In genomic region chr12:49017764-49018281, GRCh38 we compare ENCODE assay signal across 7 cellular contexts. TPM values are rescaled to one million over a fixed set of nuclear protein-coding genes. Genes with fewer than 3 reads are reported as not detected.
A peak's percentile ranks its signal among the peaks of the same experiment; 100 is the strongest.
DNase-seq lines count a peak whose midpoint lies in the region; ATAC-seq and TF ChIP-seq lines count a peak whose summit lies in the region.

No MANE protein-coding gene starts in this region.

- peak overlapping the region; percentile 48 to 88 (median 84) for H3K27ac ChIP-seq in thyroid gland

- peak overlapping the region; percentile 84 for H3K4me3 ChIP-seq in mononuclear cell (ENCODE audit: low read length)
- peak overlapping the region; percentile 84 to 90 (median 89) for H3K4me3 ChIP-seq in thyroid gland (replicated peaks in 1 of 3)

- H3K36me3 ChIP-seq in thyroid gland, result peaks cover 18 to 20% of the 10 kb centered on the region in 2 donors

- intact Hi-C loops in thyroid gland (cut with DNase I), result no loop called here

- TF ChIP-seq POLR2A in thyroid gland (IDR thresholded peaks at IDR 0.05), result no peak

- 10 to 11% methylated on average over 10 of the region's 10 CpGs for WGBS in thyroid gland, 2 donors

- no peaks in the 10 kb centered on the region for H3K9me3 ChIP-seq in mononuclear cell (ENCODE audit: low read depth, low read length)
- H3K9me3 ChIP-seq in thyroid gland, result no peaks in the 10 kb centered on the region

- H3K27me3 ChIP-seq in mononuclear cell (ENCODE audit: insufficient read depth, low read length) (no peaks in the 10 kb centered on the region), thyroid gland (no peaks in the 10 kb centered on the region)

- DNase-seq in dedifferentiated amniotic fluid mesenchymal stem cell (ENCODE audit: extremely low spot score) (peak; percentile 26), thyroid gland (no peak), retina (no peak)

- H3K4me1 ChIP-seq in mononuclear cell (ENCODE audit: insufficient read depth, low read length), result peaks cover 27% of the 10 kb centered on the region
- H3K4me1 ChIP-seq in thyroid gland, result peaks cover 8% of the 10 kb centered on the region in 2 donors

- TF ChIP-seq CTCF in thyroid gland (IDR thresholded peaks at IDR 0.05), result no peak

- ATAC-seq in GM18502 (IDR thresholded peaks at IDR 0.05; ENCODE audit: poor library complexity, unreplicated experiment) (peak; percentile 13), HG02943 (IDR thresholded peaks at IDR 0.05; ENCODE audit: low read depth, unreplicated experiment) (peak; percentile 7), SK-N-SH treated with all-trans-retinoic acid at 6 μM for 48 hours (peak; percentile 38)

TF ChIP-seq in SK-N-SH treated with all-trans-retinoic acid at 6 μM for 48 hours, 23 proteins besides CTCF, POLR2A, EP300 and RAD21:
- TF ChIP-seq CSRNP3 (CRISPR knock-in tag; IDR thresholded peaks at IDR 0.05), result no peak
- TF ChIP-seq RARB (CRISPR knock-in tag; IDR thresholded peaks at IDR 0.05), result no peak

RNA-seq across cellular contexts. Expression of gene PRKAG1, which starts 0.8 kb away (rescaled TPM):
- total RNA-seq in mononuclear cell, result 29.8 TPM
- 10 to 100 TPM; 50.3 to 68.1 (median 59.9) TPM for total RNA-seq in thyroid gland

RNA-seq across cellular contexts. Expression of gene DDN, which starts 18.6 kb away (rescaled TPM):
- total RNA-seq in mononuclear cell (0.21 TPM), thyroid gland (under 1 TPM in 2 of 4 donors, not detected in 2; 0.11 to 0.13 TPM)

RNA-seq across cellular contexts. Expression of gene WNT1, which starts 39.7 kb away (rescaled TPM):
- total RNA-seq in mononuclear cell (0.10 TPM), thyroid gland (not detected)

RNA-seq across cellular contexts. Expression of gene KMT2D, which starts 42.8 kb away (rescaled TPM):
- total RNA-seq in mononuclear cell (47.8 TPM), thyroid gland (100 to 1,000 TPM in 1 of 4 donors, 10 to 100 TPM in 3; 42.5 to 107 (median 71.6) TPM)

RNA-seq across cellular contexts. Expression of gene WNT10B, which starts 46.3 kb away (rescaled TPM):
- total RNA-seq in mononuclear cell (0.94 TPM), thyroid gland (1 to 10 TPM in 1 of 4 donors, under 1 TPM in 2, not detected in 1; 0.54 to 1.7 (median 0.59) TPM)
